In genomic region chr1:239570878-239571277, GRCh38 we compare ENCODE assay signal across 22 cellular contexts.
DNase-seq lines count a peak whose midpoint lies in the region; ATAC-seq, FAIRE-seq and TF ChIP-seq lines count a peak whose summit lies in the region.
"Had no signal": no experiment of that assay in that cellular context is flagged by ENCODE, and none has a peak within 500 bp of the region (broad histone marks: within the 10 kb centered on the region; RNA-seq: fewer than 3 reads in every experiment).

No MANE protein-coding gene starts in this region.

- POLR2A ChIA-PET in HepG2 (lab: Yijun Ruan, JAX): no interaction called here

- H3K4me3 ChIP-seq in HepG2 (replicated peaks in 1 of 3; ENCODE audit: insufficient read depth in 1 of 3, low read depth in 2 of 3, low read length in 3 of 3) (no peak overlapping the region), right lobe of liver (no peak overlapping the region), body of pancreas (no peak overlapping the region), small intestine (ENCODE audit: low read depth in 1 of 2, low read length in 2 of 2) (no peak overlapping the region), left ventricle myocardium inferior (no peak overlapping the region)
- H3K4me3 ChIP-seq: A549; BLaER1 treated with 17β-estradiol and CSF1 and Interleukin-3, amounts not matched to agents 10 nM and 100 nM had no signal

- in situ Hi-C loops in HepG2 (cut with HindIII; ENCODE audit: extremely low pct_ligation_motif_present, low pct_unique_long_range_greater_than_20kb): no loop called here

- no peak for TF ChIP-seq CTCF in HepG2 (CRISPR knock-in tag; IDR thresholded peaks at IDR 0.05)
- TF ChIP-seq CTCF in right lobe of liver (IDR thresholded peaks at IDR 0.05): no peak
- no peak for TF ChIP-seq CTCF in body of pancreas (IDR thresholded peaks at IDR 0.05)
- TF ChIP-seq CTCF in left ventricle myocardium inferior (IDR thresholded peaks at IDR 0.05; ENCODE audit: borderline replicate concordance): no peak

- H3K36me3 ChIP-seq in HepG2 (replicated peaks in 1 of 2; ENCODE audit: control insufficient read depth in 1 of 2, insufficient read depth in 2 of 2, low read length in 2 of 2): no peaks in the 10 kb centered on the region
- H3K36me3 ChIP-seq in right lobe of liver: no peaks in the 10 kb centered on the region
- no peaks in the 10 kb centered on the region for H3K36me3 ChIP-seq in body of pancreas (replicated peaks in 1 of 2; ENCODE audit: insufficient read depth in 1 of 2, low read depth in 2 of 2)
- H3K36me3 ChIP-seq in small intestine (ENCODE audit: control insufficient read depth in 2 of 2, insufficient read depth in 2 of 2, low read length in 2 of 2): no peaks in the 10 kb centered on the region
- no peaks in the 10 kb centered on the region for H3K36me3 ChIP-seq in left ventricle myocardium inferior
- H3K36me3 ChIP-seq: BLaER1 treated with 17β-estradiol and CSF1 and Interleukin-3, amounts not matched to agents 10 nM and 100 nM had no signal

- WGBS in HepG2 (ENCODE audit: low lambda C conversion rate): 5% methylated on average over 3 of the region's 3 CpGs
- WGBS in right lobe of liver (ENCODE audit: insufficient coverage, low coverage, low lambda C conversion rate, missing lambda C conversion rate): 64% methylated on average over 1 of the region's 3 CpGs
- 21 to 43% methylated on average over 3 of the region's 3 CpGs for WGBS in body of pancreas, 2 donors
- WGBS in small intestine, 3 donors: 13 to 53% (median 41%) methylated on average over 3 of the region's 3 CpGs

- H3K4me1 ChIP-seq in HepG2 (ENCODE audit: insufficient read depth, low read length) (no peaks in the 10 kb centered on the region), right lobe of liver (no peaks in the 10 kb centered on the region), body of pancreas (peaks cover 24% of the 10 kb centered on the region), small intestine (ENCODE audit: control insufficient read depth in 2 of 2, insufficient read depth in 1 of 2, low read depth in 1 of 2, low read length in 1 of 2) (no peaks in the 10 kb centered on the region), left ventricle myocardium inferior (no peaks in the 10 kb centered on the region)
- H3K4me1 ChIP-seq: A549, Caco-2 had no signal

- intact Hi-C loops in HepG2 (cut with micrococcal nuclease; ENCODE audit: unreplicated experiment): no loop called here
- intact Hi-C loops in right lobe of liver (cut with DNase I): no loop called here
- intact Hi-C loops in body of pancreas (cut with DNase I): no loop called here
- intact Hi-C loops in left ventricle myocardium inferior (cut with micrococcal nuclease): no loop called here

- peaks cover 79% of the 10 kb centered on the region for H3K9me3 ChIP-seq in HepG2 (ENCODE audit: low read length)
- no peaks in the 10 kb centered on the region for H3K9me3 ChIP-seq in right lobe of liver
- no peaks in the 10 kb centered on the region for H3K9me3 ChIP-seq in body of pancreas
- no peaks in the 10 kb centered on the region for H3K9me3 ChIP-seq in small intestine (ENCODE audit: control insufficient read depth, low read depth)
- no peaks in the 10 kb centered on the region for H3K9me3 ChIP-seq in left ventricle myocardium inferior (replicated peaks)
- H3K9me3 ChIP-seq: A549, Caco-2 had no signal

- TF ChIP-seq POLR2A in HepG2 (IDR thresholded peaks at IDR 0.05; ENCODE audit: insufficient read depth in 1 of 2, low read depth in 2 of 2, low read length in 2 of 2): no peak
- no peak for TF ChIP-seq POLR2A in right lobe of liver (IDR thresholded peaks at IDR 0.05)
- no peak for TF ChIP-seq POLR2A in body of pancreas (IDR thresholded peaks at IDR 0.05)

- H3K79me2 ChIP-seq in HepG2 (ENCODE audit: insufficient read depth, low read length): no peaks in the 10 kb centered on the region

- FAIRE-seq in HepG2 (lab: Jason Lieb, UNC): no peak
- no peak for FAIRE-seq in small intestine (lab: Jason Lieb, UNC)
- FAIRE-seq: A549, G401.6, GM12891, GM19239 had no signal

- TF ChIP-seq RAD21 in HepG2 (CRISPR knock-in tag; IDR thresholded peaks at IDR 0.05): no peak

- H4K20me1 ChIP-seq in HepG2 (ENCODE audit: insufficient read depth, low read length): no peaks in the 10 kb centered on the region
- H4K20me1 ChIP-seq: BLaER1 treated with 17β-estradiol and CSF1 and Interleukin-3, amounts not matched to agents 10 nM and 100 nM had no signal

- no peak for DNase-seq in HepG2 (ENCODE audit: low spot score)
- no peak for DNase-seq in right lobe of liver
- DNase-seq in body of pancreas: peak; percentile 45 to 78 (median 66)
- DNase-seq in myocyte (ENCODE audit: low read depth): peak; percentile 3
- DNase-seq in small intestine: peak; percentile 20
- no peak for DNase-seq in activated CD8-positive, alpha-beta memory T cell treated with anti-CD3 and anti-CD28 coated beads for 24 hours
- DNase-seq in left ventricle myocardium inferior: no peak
- DNase-seq in caudate nucleus (lab: John Stamatoyannopoulos, UW): no peak
- DNase-seq: AML-193; Caco-2; Calu3; CD4-positive, alpha-beta T cell; CD8-positive, alpha-beta T cell; DMS79 treated with DMSO at 0.1 percent for 48 hours; GF-D8 had no signal

- no peak overlapping the region for H2AFZ ChIP-seq in HepG2 (ENCODE audit: low read length)

- H3K9ac ChIP-seq in HepG2 (ENCODE audit: insufficient read depth, low read depth, low read length): no peak overlapping the region
- H3K9ac ChIP-seq: BLaER1 treated with 17β-estradiol and CSF1 and Interleukin-3, amounts not matched to agents 10 nM and 100 nM had no signal

- TF ChIP-seq EP300 in HepG2 (IDR thresholded peaks at IDR 0.05; ENCODE audit: low read depth in 2 of 2, low read length in 2 of 2): no peak
- TF ChIP-seq EP300 in HepG2 (CRISPR knock-in tag; IDR thresholded peaks at IDR 0.05; ENCODE audit: borderline replicate concordance): no peak

- H3K27me3 ChIP-seq in HepG2 (ENCODE audit: control insufficient read depth in 1 of 2, insufficient read depth in 2 of 2, low read length in 2 of 2) (no peaks in the 10 kb centered on the region), right lobe of liver (no peaks in the 10 kb centered on the region), body of pancreas (no peaks in the 10 kb centered on the region), small intestine (ENCODE audit: control insufficient read depth in 2 of 2, insufficient read depth in 2 of 2, low read length in 2 of 2) (no peaks in the 10 kb centered on the region), left ventricle myocardium inferior (ENCODE audit: low read depth) (no peaks in the 10 kb centered on the region)
- H3K27me3 ChIP-seq: BLaER1 treated with 17β-estradiol and CSF1 and Interleukin-3, amounts not matched to agents 10 nM and 100 nM had no signal

- CTCF ChIA-PET in HepG2 (lab: Yijun Ruan, JAX; ENCODE audit: low intra/inter-chr PET ratio, low total read pairs): no interaction called here

- BruUV-seq in HepG2 (replicated peaks; lab: Mats Ljungman, UMichigan): no TSS peak

- H3K27ac ChIP-seq in HepG2 (ENCODE audit: extremely low read length, insufficient read depth, low read length): no peak overlapping the region
- no peak overlapping the region for H3K27ac ChIP-seq in right lobe of liver
- peak overlapping the region in 3 of 4 donors; percentile 15 to 54 (median 39) for H3K27ac ChIP-seq in body of pancreas
- no peak overlapping the region for H3K27ac ChIP-seq in small intestine (ENCODE audit: low read depth in 1 of 2, low read length in 1 of 2)
- H3K27ac ChIP-seq in left ventricle myocardium inferior (replicated peaks): no peak overlapping the region
- H3K27ac ChIP-seq in caudate nucleus (ENCODE audit: low read depth, low read length): no peak overlapping the region
- H3K27ac ChIP-seq: 22Rv1; A549; BLaER1 treated with 17β-estradiol and CSF1 and Interleukin-3, amounts not matched to agents 10 nM and 100 nM; C4-2B had no signal

- no peak overlapping the region for H3K4me2 ChIP-seq in HepG2 (ENCODE audit: low read depth, low read length)
- H3K4me2 ChIP-seq: A549 had no signal

- ATAC-seq in HepG2 (no peak), right lobe of liver (no peak), body of pancreas (peak; percentile 91)
- ATAC-seq: A549; CD8-positive, alpha-beta T cell had no signal

TF ChIP-seq in HepG2, 621 proteins besides CTCF, POLR2A, EP300 and RAD21:
- TF ChIP-seq E2F1 (CRISPR knock-in tag; IDR thresholded peaks at IDR 0.05): no peak
- TF ChIP-seq HNF4G (IDR thresholded peaks at IDR 0.05; ENCODE audit: borderline replicate concordance, low read depth, low read length): no peak
- TF ChIP-seq HNF4G (CRISPR knock-in tag; IDR thresholded peaks at IDR 0.05; ENCODE audit: borderline replicate concordance, low read depth): no peak
- peak; percentile 68 for TF ChIP-seq ATF7 (IDR thresholded peaks at IDR 0.05)
- no peak for TF ChIP-seq ATF7 (CRISPR knock-in tag; IDR thresholded peaks at IDR 0.05)
- TF ChIP-seq ZBTB39 (CRISPR knock-in tag; IDR thresholded peaks at IDR 0.05): no peak

Comparison
In these comparisons a context has a peak if more than half of its experiments do, and no peak if none do; other contexts are left out.
1. DNase-seq: peak in body of pancreas (4 of 4), myocyte (single experiment) and small intestine (single experiment); none in HepG2 (single experiment), right lobe of liver (0 of 3), activated CD8-positive, alpha-beta memory T cell treated with anti-CD3 and anti-CD28 coated beads for 24 hours (single experiment), left ventricle myocardium inferior (single experiment) and caudate nucleus (0 of 61).
2. H3K27ac ChIP-seq: peak in body of pancreas (3 of 4); none in HepG2 (single experiment), right lobe of liver (0 of 3), small intestine (0 of 2), left ventricle myocardium inferior (single experiment) and caudate nucleus (single experiment).